Comparison of ENCODE assay signal across 8 cellular contexts in the genomic region with DNA sequence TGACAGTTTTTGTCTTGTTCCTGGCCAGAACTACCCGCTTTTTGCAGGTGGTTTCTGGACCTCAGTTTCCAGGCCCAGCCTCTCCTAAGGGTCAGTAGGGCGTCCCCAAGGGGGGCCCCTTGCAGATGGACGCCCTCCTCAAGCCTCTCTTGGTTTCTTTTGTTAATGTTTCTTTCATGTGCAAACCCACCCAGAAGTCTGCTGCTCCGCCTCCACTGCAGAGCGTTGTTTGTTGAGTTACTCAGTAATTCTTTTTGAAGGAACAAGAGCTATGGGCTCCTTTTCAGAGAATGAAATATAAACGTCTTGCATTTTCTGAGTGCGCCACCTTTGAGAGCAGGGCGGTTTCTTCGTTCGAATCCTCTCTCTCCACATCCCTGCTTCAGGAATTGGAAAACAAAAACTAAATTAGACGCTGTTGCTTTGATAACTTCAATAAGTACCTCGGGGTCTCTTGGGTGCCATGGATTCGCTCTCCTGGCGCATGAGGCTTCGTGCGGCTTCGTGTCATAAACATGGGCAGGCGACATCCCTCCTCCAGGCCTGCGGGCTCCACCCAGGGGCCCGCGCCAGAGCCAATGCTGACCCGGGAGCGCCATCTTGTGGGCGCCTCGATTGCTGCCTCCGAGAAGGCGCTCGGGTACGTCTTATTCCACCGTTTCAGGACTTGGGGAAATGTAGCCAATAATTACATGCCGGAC. TPM values are rescaled to one million over a fixed set of nuclear protein-coding genes. Genes with fewer than 3 reads are reported as not detected.
DNase-seq lines count a peak whose midpoint lies in the region; ATAC-seq and TF ChIP-seq lines count a peak whose summit lies in the region.

No MANE protein-coding gene starts in this region.

- H3K9me3 ChIP-seq in CD4-positive, CD25-positive, alpha-beta regulatory T cell (ENCODE audit: control insufficient read depth in 2 of 2, low read length in 2 of 2): no peaks in the 10 kb centered on the region
- no peaks in the 10 kb centered on the region for H3K9me3 ChIP-seq in OCI-LY7 (ENCODE audit: low read length)

- H3K9me2 ChIP-seq in OCI-LY7 (ENCODE audit: insufficient read depth, low read length): no peaks in the 10 kb centered on the region

- no peaks in the 10 kb centered on the region for H4K20me1 ChIP-seq in OCI-LY7 (ENCODE audit: insufficient read depth, low read length)

- no peaks in the 10 kb centered on the region for H3K27me3 ChIP-seq in CD4-positive, CD25-positive, alpha-beta regulatory T cell (ENCODE audit: control insufficient read depth, insufficient read depth, low read length)

- no peak overlapping the region for H3K27ac ChIP-seq in CD4-positive, CD25-positive, alpha-beta regulatory T cell (ENCODE audit: insufficient read depth, low read length, poor library complexity, severe bottlenecking)
- no peak overlapping the region for H3K27ac ChIP-seq in OCI-LY7 (ENCODE audit: low read depth, low read length, poor library complexity, severe bottlenecking)

- H3K4me1 ChIP-seq in CD4-positive, CD25-positive, alpha-beta regulatory T cell (ENCODE audit: control insufficient read depth, insufficient read depth, low read length, poor library complexity, severe bottlenecking): peaks cover 7% of the 10 kb centered on the region
- no peaks in the 10 kb centered on the region for H3K4me1 ChIP-seq in OCI-LY7 (ENCODE audit: insufficient read depth, low read length, poor library complexity, severe bottlenecking)

- peak overlapping the region; percentile 7 for H3K4me3 ChIP-seq in CD4-positive, CD25-positive, alpha-beta regulatory T cell (ENCODE audit: low read depth, low read length)
- H3K4me3 ChIP-seq in OCI-LY7 (ENCODE audit: low read depth, low read length, poor library complexity, severe bottlenecking): no peak overlapping the region

- peak overlapping the region in 2 of 4 donors; percentile 45 to 64 for H3K4me3 Mint-ChIP-seq in CD4-positive, CD25-positive, alpha-beta regulatory T cell
- H3K4me3 Mint-ChIP-seq in naive B cell: peak overlapping the region in 6 of 8 donors; percentile 24 to 78 (median 49)

- peak; percentile 57 to 80 (median 75) for DNase-seq in CD4-positive, CD25-positive, alpha-beta regulatory T cell
- DNase-seq in HS-5 (ENCODE audit: low read depth): peak; percentile 16
- peak; percentile 57 for DNase-seq in OCI-LY7 (ENCODE audit: low spot score)
- peak; percentile 74 for DNase-seq in activated T-cell treated with anti-CD3 and anti-CD28 coated beads for 1 hour (ENCODE audit: low read depth)
- peak; percentile 75 to 82 for DNase-seq in erythroblast (lab: John Stamatoyannopoulos, UW)
- peak; percentile 44 for DNase-seq in naive B cell
- DNase-seq in stimulated activated CD8-positive, alpha-beta memory T cell treated with anti-CD3 and anti-CD28 coated beads, Interleukin-7, amount 100 ng/mL, for 1 hour (ENCODE audit: low read depth in 2 of 2): peak; percentile 46 to 66

- no peaks in the 10 kb centered on the region for H3K27me3 Mint-ChIP-seq in CD4-positive, CD25-positive, alpha-beta regulatory T cell
- H3K27me3 Mint-ChIP-seq in naive B cell: peaks cover 6 to 34% (median 14%) of the 10 kb centered on the region in 3 donors

- BruUV-seq in OCI-LY7 (replicated peaks; lab: Mats Ljungman, UMichigan): no TSS peak

- peak; percentile 91 for ATAC-seq in CD4-positive, CD25-positive, alpha-beta regulatory T cell (ENCODE audit: low read depth in 2 of 2)
- peak; percentile 86 for ATAC-seq in GM19455 (IDR thresholded peaks at IDR 0.05; ENCODE audit: unreplicated experiment)
- ATAC-seq in naive B cell (ENCODE audit: low read depth in 2 of 2): peak; percentile 73 to 80

- POLR2A ChIA-PET in OCI-LY7 (lab: Charles Lee): interaction anchor here (0.7 kb wide), 2 partner anchors 13 to 588 kb away, joined by 3 to 4 read pairs; no protein-coding TSS in a partner anchor

- no peaks in the 10 kb centered on the region for H3K36me3 ChIP-seq in CD4-positive, CD25-positive, alpha-beta regulatory T cell (ENCODE audit: control insufficient read depth, insufficient read depth, low read length)
- no peaks in the 10 kb centered on the region for H3K36me3 ChIP-seq in OCI-LY7 (ENCODE audit: insufficient read depth, low read length)

- CTCF ChIA-PET in OCI-LY7 (lab: Charles Lee; ENCODE audit: unreplicated experiment): interaction anchor here (0.6 kb wide), 1 partner anchor 710 kb away, joined by 4 read pairs; no protein-coding TSS in a partner anchor

- TF ChIP-seq POLR2A in erythroblast (IDR thresholded peaks at IDR 0.05; ENCODE audit: low read length): no peak

- peaks cover 4 to 13% (median 9%) of the 10 kb centered on the region in 4 donors for H3K4me1 Mint-ChIP-seq in CD4-positive, CD25-positive, alpha-beta regulatory T cell
- H3K4me1 Mint-ChIP-seq in naive B cell: peaks cover 4 to 8% (median 7%) of the 10 kb centered on the region in 3 donors

- peaks cover 8% of the 10 kb centered on the region for H3K36me3 Mint-ChIP-seq in CD4-positive, CD25-positive, alpha-beta regulatory T cell
- no peaks in the 10 kb centered on the region for H3K36me3 Mint-ChIP-seq in naive B cell

- TF ChIP-seq CTCF in OCI-LY7 (conservative IDR thresholded peaks at IDR 0.05; ENCODE audit: low read length): peak; percentile 96

- H3K4me2 ChIP-seq in OCI-LY7 (ENCODE audit: low read length): no peak overlapping the region

- no peak overlapping the region for H2AFZ ChIP-seq in OCI-LY7 (ENCODE audit: low read length)

- H3K9me3 Mint-ChIP-seq in CD4-positive, CD25-positive, alpha-beta regulatory T cell: no peaks in the 10 kb centered on the region
- no peaks in the 10 kb centered on the region for H3K9me3 Mint-ChIP-seq in naive B cell

- peak overlapping the region; percentile 86 to 91 (median 89) for H3K27ac Mint-ChIP-seq in CD4-positive, CD25-positive, alpha-beta regulatory T cell
- no peak overlapping the region for H3K27ac Mint-ChIP-seq in naive B cell

- no peaks in the 10 kb centered on the region for H3K79me2 ChIP-seq in OCI-LY7 (ENCODE audit: insufficient read depth, low read depth, low read length)

- intact Hi-C loops in OCI-LY7 (cut with micrococcal nuclease; ENCODE audit: unreplicated experiment): no loop called here

RNA-seq across cellular contexts. Expression of a gene that starts 38.3 kb away (rescaled TPM):
- total RNA-seq in CD4-positive, CD25-positive, alpha-beta regulatory T cell: not detected
- under 1 TPM in 1 of 4 donors, not detected in 3; 0.25 TPM for polyA plus RNA-seq in CD4-positive, CD25-positive, alpha-beta regulatory T cell
- total RNA-seq in OCI-LY7 (2014; rRNA removed; shearing (Covaris generic)): not detected in 2 replicates
- not detected in 2 replicates for total RNA-seq in OCI-LY7 (2022)
- not detected for polyA plus RNA-seq in naive B cell (ENCODE audit: low read depth in 6 of 6)

Comparison
In these comparisons a context has a peak if more than half of its experiments do, and no peak if none do; other contexts are left out.
1. DNase-seq: peak in every context shown above with its lines; median percentile 78 in erythroblast; 75 in CD4-positive, CD25-positive, alpha-beta regulatory T cell; 74 in activated T-cell treated with anti-CD3 and anti-CD28 coated beads for 1 hour; 57 in OCI-LY7; 56 in stimulated activated CD8-positive, alpha-beta memory T cell treated with anti-CD3 and anti-CD28 coated beads, Interleukin-7, amount 100 ng/mL, for 1 hour; 44 in naive B cell; 16 in HS-5.
2. H3K27ac Mint-ChIP-seq: peak in CD4-positive, CD25-positive, alpha-beta regulatory T cell (3 of 3); none in naive B cell (0 of 6).
3. Peak in every context shown above with its lines, with median percentiles within 50 percentile points of each other: ATAC-seq.